ENCODE assay signal across 20 cellular contexts in genomic region chrX:120647127-120647526, GRCh38. TPM values are rescaled to one million over a fixed set of nuclear protein-coding genes. Genes with fewer than 3 reads are reported as not detected.
DNase-seq lines count a peak whose midpoint lies in the region; ATAC-seq lines count a peak whose summit lies in the region.
"Had no signal": no experiment of that assay in that cellular context is flagged by ENCODE, and none has a peak within 500 bp of the region (broad histone marks: within the 10 kb centered on the region; RNA-seq: fewer than 3 reads in every experiment).

No MANE protein-coding gene starts in this region.

- DNase-seq in COLO829 (ENCODE audit: low spot score) (peak; percentile 35), HT1080 (ENCODE audit: low read depth) (peak; percentile 50), astrocyte of the hippocampus (ENCODE audit: low read depth, low spot score) (peak; percentile 17), glomerular visceral epithelial cell (ENCODE audit: extremely low spot score) (peak; percentile 11), Ammon's horn (ENCODE audit: low spot score) (no peak), sciatic nerve (ENCODE audit: low spot score) (no peak), ureter (ENCODE audit: low spot score) (no peak), midbrain (lab: John Stamatoyannopoulos, UW) (no peak)
- DNase-seq: DMS79 treated with DMSO at 0.1 percent for 48 hours; HCEC 1CT; Karpas-422; MM.1S; NCI-H1048; NCI-H1417 treated with DMSO at 0.1 percent for 48 hours; NCI-H187 treated with DMSO at 0.1 percent for 48 hours; NCI-H2107; NCI-H69; NK-92 treated with Interleukin-12 subunit alpha and Interleukin-12 subunit beta, amount 100 ng/mL, for 24 hours had no signal

- ATAC-seq in sciatic nerve: no peak
- ATAC-seq: GM23338, Panc1 had no signal

- intact Hi-C loops in sciatic nerve (cut with DNase I): no loop called here

RNA-seq across cellular contexts. Expression of gene C1GALT1C1, which starts 17.3 kb away (rescaled TPM):
- total RNA-seq in HT1080 (2014; rRNA removed; shearing (Covaris generic)): 24.4 and 28.6 TPM in 2 replicates
- polyA plus RNA-seq in HT1080 (2015; cell fraction: cytosol; rRNA removed): 29.2 and 32.7 TPM in 2 replicates
- 62.0 and 64.6 TPM in 2 replicates for polyA plus RNA-seq in HT1080 (2015; cell fraction: nucleus; rRNA removed)
- 14.7 TPM for total RNA-seq in sciatic nerve
- 22.4 TPM for total RNA-seq in ureter

RNA-seq across cellular contexts. Expression of gene MCTS1, which starts 43.2 kb away (rescaled TPM):
- 66.8 and 71.9 TPM in 2 replicates for total RNA-seq in HT1080 (2014; rRNA removed; shearing (Covaris generic))
- 118 and 128 TPM in 2 replicates for polyA plus RNA-seq in HT1080 (2015; cell fraction: cytosol; rRNA removed)
- polyA plus RNA-seq in HT1080 (2015; cell fraction: nucleus; rRNA removed): 91.6 and 108 TPM in 2 replicates
- total RNA-seq in sciatic nerve (28.7 TPM), ureter (55.2 TPM)

Comparison
In these comparisons a context has a peak if more than half of its experiments do, and no peak if none do; other contexts are left out.
1. DNase-seq: peak in COLO829 (single experiment), HT1080 (single experiment), astrocyte of the hippocampus (single experiment) and glomerular visceral epithelial cell (single experiment); none in Ammon's horn (single experiment), sciatic nerve (single experiment), ureter (single experiment) and midbrain (single experiment).